16 cellular contexts compared by ENCODE assay signal in the genomic region with DNA sequence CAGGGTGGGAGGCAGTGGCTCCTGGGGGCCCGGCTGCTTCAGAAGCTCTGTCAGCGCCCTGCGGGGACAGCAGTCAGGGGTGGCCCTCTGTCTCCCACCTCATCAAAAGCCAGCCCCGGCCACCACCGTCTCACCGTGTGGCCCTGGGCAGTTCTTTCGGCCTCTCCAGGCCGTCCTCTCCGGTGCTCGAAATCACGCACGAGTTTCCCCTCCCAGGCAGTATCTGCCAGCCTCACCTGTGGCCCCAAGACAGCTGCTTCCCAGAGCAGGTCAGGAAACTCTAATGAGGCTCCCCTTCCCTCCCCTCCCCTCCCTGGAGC. TPM values are rescaled to one million over a fixed set of nuclear protein-coding genes. Genes with fewer than 3 reads are reported as not detected.
DNase-seq lines count a peak whose midpoint lies in the region; ATAC-seq and TF ChIP-seq lines count a peak whose summit lies in the region.
"Had no signal": no experiment of that assay in that cellular context is flagged by ENCODE, and none has a peak within 500 bp of the region (broad histone marks: within the 10 kb centered on the region; RNA-seq: fewer than 3 reads in every experiment).

No MANE protein-coding gene starts in this region.

- 0 out of 2 replicates have a peak, but pooled peaks cover 6% of the 10 kb centered on the region for H3F3A ChIP-seq in GM23248 (ENCODE audit: insufficient read depth)

- H3K36me3 ChIP-seq in GM23248 (ENCODE audit: low read depth) (no peaks in the 10 kb centered on the region), osteoblast (ENCODE audit: insufficient read depth, low read length) (no peaks in the 10 kb centered on the region), mucosa of descending colon (ENCODE audit: low read depth) (no peaks in the 10 kb centered on the region)
- H3K36me3 ChIP-seq in effector memory CD4-positive, alpha-beta T cell (ENCODE audit: control insufficient read depth, insufficient read depth, low read length): no peaks in the 10 kb centered on the region

- H3K9me3 Mint-ChIP-seq in activated CD4-positive, alpha-beta T cell treated with anti-CD3 and anti-CD28 coated beads for 36 hours (ENCODE audit: low read depth): no peaks in the 10 kb centered on the region
- H3K9me3 Mint-ChIP-seq in activated CD4-positive, alpha-beta T cell treated with anti-CD3 and anti-CD28 coated beads, Interleukin-2, amount 10 ng/mL, durations not matched to agents 7 days and 5 days: no peaks in the 10 kb centered on the region

- H3K4me3 ChIP-seq in GM23248 (no peak overlapping the region), osteoblast (ENCODE audit: insufficient read depth, low read length) (no peak overlapping the region), mucosa of descending colon (no peak overlapping the region)
- H3K4me3 ChIP-seq in effector memory CD4-positive, alpha-beta T cell (ENCODE audit: insufficient read depth, low read depth, low read length, poor library complexity, severe bottlenecking): peak overlapping the region; percentile 40

- intact Hi-C loops in activated CD4-positive, alpha-beta T cell treated with anti-CD3 and anti-CD28 coated beads for 36 hours (cut with DNase I, micrococcal nuclease): loop anchor here in 1 of 2 experiments (5.0 kb wide), 1 partner anchor 34 kb away; no protein-coding TSS in a partner anchor
- intact Hi-C loops in mucosa of descending colon (cut with DNase I, micrococcal nuclease): no loop called here

- 9 to 35% methylated on average over 4 to 12 of the region's 12 CpGs for WGBS in GM23248 (ENCODE audit: low coverage in 1 of 2, low lambda C conversion rate in 2 of 2, missing lambda C conversion rate in 2 of 2), 2 experiments

- ATAC-seq in activated CD4-positive, alpha-beta T cell treated with anti-CD3 and anti-CD28 coated beads for 36 hours: no peak
- no peak for ATAC-seq in GM18861 (IDR thresholded peaks at IDR 0.05; ENCODE audit: unreplicated experiment)
- no peak for ATAC-seq in mucosa of descending colon

- H3K36me3 Mint-ChIP-seq in activated CD4-positive, alpha-beta T cell treated with anti-CD3 and anti-CD28 coated beads for 36 hours (ENCODE audit: low read depth): peaks cover 3% of the 10 kb centered on the region
- H3K36me3 Mint-ChIP-seq in activated CD4-positive, alpha-beta T cell treated with anti-CD3 and anti-CD28 coated beads, Interleukin-2, amount 10 ng/mL, durations not matched to agents 7 days and 5 days (ENCODE audit: low read depth): peaks cover 4% of the 10 kb centered on the region

- H3K4me2 ChIP-seq in GM23248 (ENCODE audit: unreplicated experiment) (peak overlapping the region; percentile 73), osteoblast (ENCODE audit: insufficient read depth, low read length) (no peak overlapping the region)

- no peak overlapping the region for H3K9ac ChIP-seq in GM23248

- H3K4me3 Mint-ChIP-seq in activated CD4-positive, alpha-beta T cell treated with anti-CD3 and anti-CD28 coated beads for 36 hours: no peak overlapping the region
- no peak overlapping the region for H3K4me3 Mint-ChIP-seq in activated CD4-positive, alpha-beta T cell treated with anti-CD3 and anti-CD28 coated beads, Interleukin-2, amount 10 ng/mL, durations not matched to agents 7 days and 5 days

- CTCF ChIA-PET in activated CD4-positive, alpha-beta T cell treated with anti-CD3 and anti-CD28 coated beads for 36 hours (lab: Charles Lee): interaction anchor here (2.4 to 2.5 kb wide), 2 partner anchors 12 to 30 kb away, joined by 8 to 9 read pairs; no protein-coding TSS in a partner anchor
- CTCF ChIA-PET in activated CD4-positive, alpha-beta T cell treated with anti-CD3 and anti-CD28 coated beads, Interleukin-2, amount 10 ng/mL, durations not matched to agents 7 days and 5 days (lab: Charles Lee): interaction anchor here (0.6 to 2.4 kb wide), 5 partner anchors 14 to 486 kb away, joined by 3 to 8 read pairs (median 3); no protein-coding TSS in a partner anchor

- H3K4me1 ChIP-seq in GM23248 (ENCODE audit: insufficient read depth) (peaks cover 5% of the 10 kb centered on the region), osteoblast (ENCODE audit: insufficient read depth, low read length) (no peaks in the 10 kb centered on the region), mucosa of descending colon (ENCODE audit: low read depth) (peaks cover 29% of the 10 kb centered on the region)
- peaks cover 47% of the 10 kb centered on the region for H3K4me1 ChIP-seq in effector memory CD4-positive, alpha-beta T cell (ENCODE audit: control insufficient read depth, insufficient read depth, low read length, poor library complexity, severe bottlenecking)

- H3K9me3 ChIP-seq in GM23248 (ENCODE audit: low read depth) (no peaks in the 10 kb centered on the region), osteoblast (ENCODE audit: low read depth, low read length) (no peaks in the 10 kb centered on the region), mucosa of descending colon (no peaks in the 10 kb centered on the region)
- H3K9me3 ChIP-seq in effector memory CD4-positive, alpha-beta T cell (ENCODE audit: control insufficient read depth, low read length): no peaks in the 10 kb centered on the region
- H3K9me3 ChIP-seq: neutrophil, right lobe of liver, tibial artery had no signal

- H3K27ac Mint-ChIP-seq in activated CD4-positive, alpha-beta T cell treated with anti-CD3 and anti-CD28 coated beads for 36 hours: peak overlapping the region; percentile 65
- H3K27ac Mint-ChIP-seq in activated CD4-positive, alpha-beta T cell treated with anti-CD3 and anti-CD28 coated beads, Interleukin-2, amount 10 ng/mL, durations not matched to agents 7 days and 5 days: no peak overlapping the region

- no peaks in the 10 kb centered on the region for H3K9me2 ChIP-seq in GM23248 (ENCODE audit: insufficient read depth)

- peaks cover 37% of the 10 kb centered on the region for H3K27me3 Mint-ChIP-seq in activated CD4-positive, alpha-beta T cell treated with anti-CD3 and anti-CD28 coated beads for 36 hours
- peaks cover 43% of the 10 kb centered on the region for H3K27me3 Mint-ChIP-seq in activated CD4-positive, alpha-beta T cell treated with anti-CD3 and anti-CD28 coated beads, Interleukin-2, amount 10 ng/mL, durations not matched to agents 7 days and 5 days

- peaks cover 48% of the 10 kb centered on the region for H3K27me3 ChIP-seq in GM23248 (replicated peaks; ENCODE audit: insufficient read depth)
- H3K27me3 ChIP-seq in effector memory CD4-positive, alpha-beta T cell (replicated peaks; ENCODE audit: control insufficient read depth, insufficient read depth, low read length, poor library complexity, severe bottlenecking): peaks cover 51% of the 10 kb centered on the region
- peaks cover 66% of the 10 kb centered on the region for H3K27me3 ChIP-seq in osteoblast (ENCODE audit: insufficient read depth, low read length)

- H3K79me2 ChIP-seq in GM23248 (ENCODE audit: insufficient read depth): no peaks in the 10 kb centered on the region
- no peaks in the 10 kb centered on the region for H3K79me2 ChIP-seq in osteoblast (ENCODE audit: insufficient read depth, low read length)

- POLR2A ChIA-PET in activated CD4-positive, alpha-beta T cell treated with anti-CD3 and anti-CD28 coated beads for 36 hours (lab: Charles Lee): interaction anchor here (0.8 to 1.0 kb wide), 2 partner anchors 15 to 36 kb away, joined by 3 read pairs; a partner anchor contains a TSS
- POLR2A ChIA-PET in activated CD4-positive, alpha-beta T cell treated with anti-CD3 and anti-CD28 coated beads, Interleukin-2, amount 10 ng/mL, durations not matched to agents 7 days and 5 days (lab: Charles Lee): no interaction called here

- H4K20me1 ChIP-seq in GM23248 (ENCODE audit: insufficient read depth) (no peaks in the 10 kb centered on the region), osteoblast (ENCODE audit: insufficient read depth, low read length) (peaks cover 6% of the 10 kb centered on the region)

- H2AFZ ChIP-seq in GM23248: no peak overlapping the region
- no peak overlapping the region for H2AFZ ChIP-seq in osteoblast (ENCODE audit: low read length)

- TF ChIP-seq CTCF in osteoblast (IDR thresholded peaks at IDR 0.05; ENCODE audit: extremely low read depth, low read depth, low read length) (no peak), mucosa of descending colon (IDR thresholded peaks at IDR 0.05) (no peak)

- H3K4me1 Mint-ChIP-seq in activated CD4-positive, alpha-beta T cell treated with anti-CD3 and anti-CD28 coated beads for 36 hours: peaks cover 33% of the 10 kb centered on the region
- H3K4me1 Mint-ChIP-seq in activated CD4-positive, alpha-beta T cell treated with anti-CD3 and anti-CD28 coated beads, Interleukin-2, amount 10 ng/mL, durations not matched to agents 7 days and 5 days: peaks cover 35% of the 10 kb centered on the region

- DNase-seq in activated CD4-positive, alpha-beta T cell treated with anti-CD3 and anti-CD28 coated beads for 36 hours: no peak
- no peak for DNase-seq in activated CD4-positive, alpha-beta T cell treated with anti-CD3 and anti-CD28 coated beads, Interleukin-2, amount 10 ng/mL, durations not matched to agents 7 days and 5 days
- DNase-seq in GM23248: no peak
- DNase-seq in effector memory CD4-positive, alpha-beta T cell: no peak
- DNase-seq in osteoblast (ENCODE audit: insufficient read length, low spot score, missing footprints): peak; percentile 93
- DNase-seq in OCI-M2 (lab: John Stamatoyannopoulos, UW; ENCODE audit: unreplicated experiment): no peak
- no peak for DNase-seq in mucosa of descending colon
- DNase-seq: COR-L47, MV-4-11, NCI-H2081 treated with DMSO at 0.1 percent for 48 hours, NCI-H526 treated with DMSO at 0.1 percent for 48 hours, right lobe of liver had no signal

- in situ Hi-C loops in GM23248 (cut with MboI): no loop called here

- H3K27ac ChIP-seq in GM23248 (no peak overlapping the region), osteoblast (ENCODE audit: low read depth, low read length) (no peak overlapping the region)
- no peak overlapping the region for H3K27ac ChIP-seq in effector memory CD4-positive, alpha-beta T cell (ENCODE audit: insufficient read depth, low read length, poor library complexity, severe bottlenecking)
- H3K27ac ChIP-seq: 22Rv1, neutrophil, right lobe of liver, tibial artery had no signal

RNA-seq across cellular contexts. Expression of a gene that starts 3.6 kb away (rescaled TPM):
- 1 to 10 TPM; 1.4 to 1.9 TPM for total RNA-seq in activated CD4-positive, alpha-beta T cell treated with anti-CD3 and anti-CD28 coated beads for 36 hours
- not detected for total RNA-seq in activated CD4-positive, alpha-beta T cell treated with anti-CD3 and anti-CD28 coated beads, Interleukin-2, amount 10 ng/mL, durations not matched to agents 7 days and 5 days
- total RNA-seq in GM23248 (2014; rRNA removed; shearing (Covaris generic)): not detected in 2 replicates
- not detected in 2 replicates for polyA plus RNA-seq in GM23248 (2016; fragmentation: Nextera tagmentation; extraction: Ambion mirVana)
- not detected in 2 replicates for total RNA-seq in osteoblast
- total RNA-seq in mucosa of descending colon: not detected
- total RNA-seq: right lobe of liver had no signal

RNA-seq across cellular contexts. Expression of a gene that starts 15.4 kb away (rescaled TPM):
- total RNA-seq in activated CD4-positive, alpha-beta T cell treated with anti-CD3 and anti-CD28 coated beads for 36 hours: 1 to 10 TPM; 2.2 to 3.0 TPM
- 1 to 10 TPM; 1.3 to 1.7 TPM for total RNA-seq in activated CD4-positive, alpha-beta T cell treated with anti-CD3 and anti-CD28 coated beads, Interleukin-2, amount 10 ng/mL, durations not matched to agents 7 days and 5 days
- 0.22 TPM in 1 of 2 replicates, not detected in the other for total RNA-seq in GM23248 (2014; rRNA removed; shearing (Covaris generic))
- 0.05 and 0.11 TPM in 2 replicates for polyA plus RNA-seq in GM23248 (2016; fragmentation: Nextera tagmentation; extraction: Ambion mirVana)
- total RNA-seq in osteoblast (under 0.01 TPM in 2 replicates), mucosa of descending colon (under 1 TPM; 0.22 to 0.94 (median 0.55) TPM)

RNA-seq across cellular contexts. Expression of a gene that starts 35.7 kb away (rescaled TPM):
- total RNA-seq in activated CD4-positive, alpha-beta T cell treated with anti-CD3 and anti-CD28 coated beads for 36 hours: 10 to 100 TPM; 65.2 to 82.1 TPM
- 10 to 100 TPM; 76.6 to 92.0 TPM for total RNA-seq in activated CD4-positive, alpha-beta T cell treated with anti-CD3 and anti-CD28 coated beads, Interleukin-2, amount 10 ng/mL, durations not matched to agents 7 days and 5 days
- 5.7 and 15.0 TPM in 2 replicates for total RNA-seq in GM23248 (2014; rRNA removed; shearing (Covaris generic))
- 18.9 and 20.0 TPM in 2 replicates for polyA plus RNA-seq in GM23248 (2016; fragmentation: Nextera tagmentation; extraction: Ambion mirVana)
- total RNA-seq in osteoblast: 1.2 and 1.8 TPM in 2 replicates
- 10 to 100 TPM in 1 of 3 donors, 1 to 10 TPM in 2; 3.2 to 18.8 (median 7.5) TPM for total RNA-seq in mucosa of descending colon

RNA-seq across cellular contexts. Expression of a gene that starts 58.0 kb away (rescaled TPM):
- total RNA-seq in activated CD4-positive, alpha-beta T cell treated with anti-CD3 and anti-CD28 coated beads for 36 hours: 1 to 10 TPM; 1.8 to 2.2 TPM
- 1 to 10 TPM; 1.4 to 1.6 TPM for total RNA-seq in activated CD4-positive, alpha-beta T cell treated with anti-CD3 and anti-CD28 coated beads, Interleukin-2, amount 10 ng/mL, durations not matched to agents 7 days and 5 days
- not detected in 2 replicates for total RNA-seq in GM23248 (2014; rRNA removed; shearing (Covaris generic))
- 0.06 TPM in 1 of 2 replicates, not detected in the other for polyA plus RNA-seq in GM23248 (2016; fragmentation: Nextera tagmentation; extraction: Ambion mirVana)
- total RNA-seq in osteoblast (0.29 and 0.36 TPM in 2 replicates), mucosa of descending colon (1 to 10 TPM in 1 of 3 donors, under 1 TPM in 2; 0.23 to 1.6 (median 0.41) TPM)
